ENCODE assay signal across 8 cellular contexts in genomic region chr1:63124666-63125191, GRCh38.
DNase-seq lines count a peak whose midpoint lies in the region; ATAC-seq and TF ChIP-seq lines count a peak whose summit lies in the region.

No MANE protein-coding gene starts in this region.

- no peaks in the 10 kb centered on the region for H3K9me2 ChIP-seq in PC-9 (ENCODE audit: insufficient read depth)

- peaks cover 3% of the 10 kb centered on the region for H3K27me3 Mint-ChIP-seq in endothelial cell (ENCODE audit: unreplicated experiment)
- H3K27me3 Mint-ChIP-seq in activated T-cell treated with anti-CD3 and anti-CD28 coated beads, Interleukin-2, amount 50 U/mL, for 24 hours = peaks cover 27% of the 10 kb centered on the region

- peak; percentile 83 for DNase-seq in AG10803 (ENCODE audit: low read depth)
- peak; percentile 70 for DNase-seq in fibroblast of gingiva (ENCODE audit: low read depth)
- no peak for DNase-seq in PC-9
- DNase-seq in posterior cingulate gyrus = no peak
- DNase-seq in endothelial cell (ENCODE audit: low spot score) = no peak
- no peak for DNase-seq in activated T-cell treated with anti-CD3 and anti-CD28 coated beads, Interleukin-2, amount 50 U/mL, for 24 hours

- H3K27ac Mint-ChIP-seq in endothelial cell (ENCODE audit: unreplicated experiment) = no peak overlapping the region
- H3K27ac Mint-ChIP-seq in activated T-cell treated with anti-CD3 and anti-CD28 coated beads, Interleukin-2, amount 50 U/mL, for 24 hours = no peak overlapping the region

- TF ChIP-seq CTCF in AG10803 (conservative IDR thresholded peaks at IDR 0.05; ENCODE audit: low read length) (no peak), PC-9 (conservative IDR thresholded peaks at IDR 0.05) (no peak), endothelial cell (IDR thresholded peaks at IDR 0.05; ENCODE audit: unreplicated experiment) (no peak)

- H3K4me2 ChIP-seq in PC-9 = no peak overlapping the region

- no peak overlapping the region for H3K27ac ChIP-seq in PC-9

- peaks cover 7% of the 10 kb centered on the region for H3K4me1 Mint-ChIP-seq in endothelial cell (ENCODE audit: unreplicated experiment)
- H3K4me1 Mint-ChIP-seq in activated T-cell treated with anti-CD3 and anti-CD28 coated beads, Interleukin-2, amount 50 U/mL, for 24 hours (ENCODE audit: low read depth) = peaks cover 6% of the 10 kb centered on the region

- no peaks in the 10 kb centered on the region for H4K20me1 ChIP-seq in PC-9 (ENCODE audit: insufficient read depth)

- no peaks in the 10 kb centered on the region for H3K9me3 ChIP-seq in PC-9 (ENCODE audit: insufficient read depth, low read depth)

- no peaks in the 10 kb centered on the region for H3K4me1 ChIP-seq in PC-9 (replicated peaks; ENCODE audit: insufficient read depth)

- CTCF ChIA-PET in PC-9 (lab: Charles Lee) = no interaction called here

- H3K79me2 ChIP-seq in PC-9 (ENCODE audit: low read depth) = no peaks in the 10 kb centered on the region

- H3K4me3 ChIP-seq in AG10803 (ENCODE audit: low read length) = no peak overlapping the region
- no peak overlapping the region for H3K4me3 ChIP-seq in PC-9

- no peak overlapping the region for H3K4me3 Mint-ChIP-seq in endothelial cell (ENCODE audit: unreplicated experiment)
- no peak overlapping the region for H3K4me3 Mint-ChIP-seq in activated T-cell treated with anti-CD3 and anti-CD28 coated beads, Interleukin-2, amount 50 U/mL, for 24 hours

- no peaks in the 10 kb centered on the region for H3F3A ChIP-seq in PC-9 (ENCODE audit: insufficient read depth, low read depth)

- no peak overlapping the region for H2AFZ ChIP-seq in PC-9

- POLR2A ChIA-PET in PC-9 (lab: Charles Lee; ENCODE audit: unreplicated experiment) = no interaction called here

- peak; percentile 85 for ATAC-seq in GM21447 (IDR thresholded peaks at IDR 0.05; ENCODE audit: unreplicated experiment)
- ATAC-seq in HG03571 (IDR thresholded peaks at IDR 0.05; ENCODE audit: unreplicated experiment) = peak; percentile 81

- no TSS peak for BruUV-seq in PC-9 (replicated peaks; lab: Mats Ljungman, UMichigan)

- H3K36me3 ChIP-seq in PC-9 (ENCODE audit: low read depth) = no peaks in the 10 kb centered on the region

- no peaks in the 10 kb centered on the region for H3K9me3 Mint-ChIP-seq in endothelial cell (ENCODE audit: unreplicated experiment)
- H3K9me3 Mint-ChIP-seq in activated T-cell treated with anti-CD3 and anti-CD28 coated beads, Interleukin-2, amount 50 U/mL, for 24 hours = no peaks in the 10 kb centered on the region

- H3K27me3 ChIP-seq in PC-9 (ENCODE audit: insufficient read depth, low read depth) = peaks cover 20% of the 10 kb centered on the region; the same call in 1 of the 2 replicates

- no peaks in the 10 kb centered on the region for H3K36me3 Mint-ChIP-seq in endothelial cell (ENCODE audit: low read depth, unreplicated experiment)
- H3K36me3 Mint-ChIP-seq in activated T-cell treated with anti-CD3 and anti-CD28 coated beads, Interleukin-2, amount 50 U/mL, for 24 hours (ENCODE audit: low read depth) = no peaks in the 10 kb centered on the region

- intact Hi-C loops in PC-9 (cut with micrococcal nuclease; ENCODE audit: unreplicated experiment) = no loop called here
- intact Hi-C loops in posterior cingulate gyrus (cut with DNase I) = no loop called here

Comparison
In these comparisons a context has a peak if more than half of its experiments do, and no peak if none do; other contexts are left out.
1. DNase-seq: peak in AG10803 (single experiment) and fibroblast of gingiva (single experiment); none in PC-9 (0 of 2), posterior cingulate gyrus (0 of 10), endothelial cell (single experiment) and activated T-cell treated with anti-CD3 and anti-CD28 coated beads, Interleukin-2, amount 50 U/mL, for 24 hours (single experiment).